6 cellular contexts compared by ENCODE assay signal in the genomic region with DNA sequence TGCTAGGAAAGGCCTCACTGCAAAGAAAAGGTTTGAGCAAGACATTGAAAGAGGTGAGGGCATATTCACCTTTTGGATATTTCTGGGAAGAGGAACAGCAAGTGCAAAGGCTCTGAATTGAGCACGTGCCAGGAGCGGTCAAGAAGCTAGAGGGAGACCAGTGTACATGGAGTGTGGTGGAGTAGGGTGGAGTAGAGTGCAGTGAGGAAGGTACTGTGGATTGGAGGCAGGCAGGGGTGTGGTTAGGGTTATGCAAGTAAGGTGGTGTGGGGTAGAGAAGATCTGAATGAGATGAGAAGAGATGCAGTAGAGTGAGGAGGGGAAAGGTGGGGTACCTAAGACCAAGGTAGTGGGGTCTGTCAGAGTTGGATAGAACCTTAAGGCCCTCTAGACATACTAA.
"Had no signal": no experiment of that assay in that cellular context is flagged by ENCODE, and none has a peak within 500 bp of the region (broad histone marks: within the 10 kb centered on the region; RNA-seq: fewer than 3 reads in every experiment).

No MANE protein-coding gene starts in this region.

- H2AFZ ChIP-seq: GM23338 had no signal

- H3K4me2 ChIP-seq: GM23338 had no signal

- FAIRE-seq: HTR-8/SVneo, K562 had no signal

- H3K4me3 ChIP-seq: GM23338, K562 had no signal

- ATAC-seq: GM23338, K562 had no signal

- DNase-seq: H7, HCEC 1CT, IMR-90 had no signal
